In genomic region chr10:91335147-91335546, GRCh38 we compare ENCODE assay signal across 2 cellular contexts.
A peak's percentile ranks its signal among the peaks of the same experiment; 100 is the strongest.
TF ChIP-seq lines count a peak whose summit lies in the region.

No MANE protein-coding gene starts in this region.

TF ChIP-seq in GM23338, 12 proteins besides CTCF, POLR2A, EP300 and RAD21 (continued from another document):
- TF ChIP-seq REST (IDR thresholded peaks at IDR 0.05; ENCODE audit: unreplicated experiment) (no peak), ZNF462 (CRISPR knock-in tag; IDR thresholded peaks at IDR 0.05) (no peak), EZH2phosphoT487 (IDR thresholded peaks at IDR 0.05; ENCODE audit: unreplicated experiment) (no peak), NANOG (IDR thresholded peaks at IDR 0.05; ENCODE audit: borderline replicate concordance) (no peak), EZH2 (IDR thresholded peaks at IDR 0.05; ENCODE audit: low read depth, unreplicated experiment) (no peak), ZNF331 (CRISPR knock-in tag; IDR thresholded peaks at IDR 0.05; ENCODE audit: low read depth) (no peak), JUNB (IDR thresholded peaks at IDR 0.05; ENCODE audit: unreplicated experiment) (no peak), STAT1 (IDR thresholded peaks at IDR 0.05; ENCODE audit: unreplicated experiment) (no peak)

TF ChIP-seq in K562, 482 proteins besides CTCF, POLR2A, EP300 and RAD21 (continued from another document):
- TF ChIP-seq KHSRP (IDR thresholded peaks at IDR 0.05) (no peak), CHAMP1 (IDR thresholded peaks at IDR 0.05) (peak; percentile 20; the same call in 1 of the 2 replicates), ZNF778 (CRISPR knock-in tag; IDR thresholded peaks at IDR 0.05) (no peak), ZBTB5 (IDR thresholded peaks at IDR 0.05) (no peak), GTF2E2 (tag; IDR thresholded peaks at IDR 0.05) (no peak), ETV1 (tag; conservative IDR thresholded peaks at IDR 0.05; ENCODE audit: low read depth) (no peak), ASH1L (IDR thresholded peaks at IDR 0.05; ENCODE audit: borderline replicate concordance, low read depth, partially characterized antibody) (no peak)
